1 cellular context compared by ENCODE assay signal in the genomic region with DNA sequence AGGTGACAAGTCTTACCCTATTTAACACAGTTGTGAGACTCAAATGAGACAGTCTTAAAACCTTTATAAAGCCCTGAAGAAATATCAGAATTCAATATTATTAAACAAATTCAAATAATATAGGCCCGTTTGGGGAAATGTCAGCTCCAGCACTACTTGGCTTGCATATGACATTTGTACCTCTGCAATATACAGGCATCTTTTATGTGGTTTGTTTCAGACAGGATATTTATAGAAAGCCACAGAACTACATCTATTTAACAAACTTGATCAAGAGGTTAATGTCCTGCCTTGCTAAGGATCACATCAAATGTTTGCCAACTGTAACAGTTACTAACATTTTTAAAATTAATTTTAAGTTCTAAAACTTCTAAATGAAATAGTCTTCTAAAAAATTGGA.
TF ChIP-seq lines count a peak whose summit lies in the region.

No MANE protein-coding gene starts in this region.

TF ChIP-seq in GM12878, 131 proteins besides CTCF, POLR2A, EP300 and RAD21:
- TF ChIP-seq, protein P1, sequence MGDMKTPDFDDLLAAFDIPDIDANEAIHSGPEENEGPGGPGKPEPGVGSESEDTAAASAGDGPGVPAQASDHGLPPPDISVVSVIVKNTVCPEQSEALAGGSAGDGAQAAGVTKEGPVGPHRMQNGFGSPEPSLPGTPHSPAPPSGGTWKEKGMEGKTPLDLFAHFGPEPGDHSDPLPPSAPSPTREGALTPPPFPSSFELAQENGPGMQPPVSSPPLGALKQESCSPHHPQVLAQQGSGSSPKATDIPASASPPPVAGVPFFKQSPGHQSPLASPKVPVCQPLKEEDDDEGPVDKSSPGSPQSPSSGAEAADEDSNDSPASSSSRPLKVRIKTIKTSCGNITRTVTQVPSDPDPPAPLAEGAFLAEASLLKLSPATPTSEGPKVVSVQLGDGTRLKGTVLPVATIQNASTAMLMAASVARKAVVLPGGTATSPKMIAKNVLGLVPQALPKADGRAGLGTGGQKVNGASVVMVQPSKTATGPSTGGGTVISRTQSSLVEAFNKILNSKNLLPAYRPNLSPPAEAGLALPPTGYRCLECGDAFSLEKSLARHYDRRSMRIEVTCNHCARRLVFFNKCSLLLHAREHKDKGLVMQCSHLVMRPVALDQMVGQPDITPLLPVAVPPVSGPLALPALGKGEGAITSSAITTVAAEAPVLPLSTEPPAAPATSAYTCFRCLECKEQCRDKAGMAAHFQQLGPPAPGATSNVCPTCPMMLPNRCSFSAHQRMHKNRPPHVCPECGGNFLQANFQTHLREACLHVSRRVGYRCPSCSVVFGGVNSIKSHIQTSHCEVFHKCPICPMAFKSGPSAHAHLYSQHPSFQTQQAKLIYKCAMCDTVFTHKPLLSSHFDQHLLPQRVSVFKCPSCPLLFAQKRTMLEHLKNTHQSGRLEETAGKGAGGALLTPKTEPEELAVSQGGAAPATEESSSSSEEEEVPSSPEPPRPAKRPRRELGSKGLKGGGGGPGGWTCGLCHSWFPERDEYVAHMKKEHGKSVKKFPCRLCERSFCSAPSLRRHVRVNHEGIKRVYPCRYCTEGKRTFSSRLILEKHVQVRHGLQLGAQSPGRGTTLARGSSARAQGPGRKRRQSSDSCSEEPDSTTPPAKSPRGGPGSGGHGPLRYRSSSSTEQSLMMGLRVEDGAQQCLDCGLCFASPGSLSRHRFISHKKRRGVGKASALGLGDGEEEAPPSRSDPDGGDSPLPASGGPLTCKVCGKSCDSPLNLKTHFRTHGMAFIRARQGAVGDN (IDR thresholded peaks at IDR 0.05), result no peak
- TF ChIP-seq, protein P2, sequence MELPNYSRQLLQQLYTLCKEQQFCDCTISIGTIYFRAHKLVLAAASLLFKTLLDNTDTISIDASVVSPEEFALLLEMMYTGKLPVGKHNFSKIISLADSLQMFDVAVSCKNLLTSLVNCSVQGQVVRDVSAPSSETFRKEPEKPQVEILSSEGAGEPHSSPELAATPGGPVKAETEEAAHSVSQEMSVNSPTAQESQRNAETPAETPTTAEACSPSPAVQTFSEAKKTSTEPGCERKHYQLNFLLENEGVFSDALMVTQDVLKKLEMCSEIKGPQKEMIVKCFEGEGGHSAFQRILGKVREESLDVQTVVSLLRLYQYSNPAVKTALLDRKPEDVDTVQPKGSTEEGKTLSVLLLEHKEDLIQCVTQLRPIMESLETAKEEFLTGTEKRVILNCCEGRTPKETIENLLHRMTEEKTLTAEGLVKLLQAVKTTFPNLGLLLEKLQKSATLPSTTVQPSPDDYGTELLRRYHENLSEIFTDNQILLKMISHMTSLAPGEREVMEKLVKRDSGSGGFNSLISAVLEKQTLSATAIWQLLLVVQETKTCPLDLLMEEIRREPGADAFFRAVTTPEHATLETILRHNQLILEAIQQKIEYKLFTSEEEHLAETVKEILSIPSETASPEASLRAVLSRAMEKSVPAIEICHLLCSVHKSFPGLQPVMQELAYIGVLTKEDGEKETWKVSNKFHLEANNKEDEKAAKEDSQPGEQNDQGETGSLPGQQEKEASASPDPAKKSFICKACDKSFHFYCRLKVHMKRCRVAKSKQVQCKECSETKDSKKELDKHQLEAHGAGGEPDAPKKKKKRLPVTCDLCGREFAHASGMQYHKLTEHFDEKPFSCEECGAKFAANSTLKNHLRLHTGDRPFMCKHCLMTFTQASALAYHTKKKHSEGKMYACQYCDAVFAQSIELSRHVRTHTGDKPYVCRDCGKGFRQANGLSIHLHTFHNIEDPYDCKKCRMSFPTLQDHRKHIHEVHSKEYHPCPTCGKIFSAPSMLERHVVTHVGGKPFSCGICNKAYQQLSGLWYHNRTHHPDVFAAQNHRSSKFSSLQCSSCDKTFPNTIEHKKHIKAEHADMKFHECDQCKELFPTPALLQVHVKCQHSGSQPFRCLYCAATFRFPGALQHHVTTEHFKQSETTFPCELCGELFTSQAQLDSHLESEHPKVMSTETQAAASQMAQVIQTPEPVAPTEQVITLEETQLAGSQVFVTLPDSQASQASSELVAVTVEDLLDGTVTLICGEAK (IDR thresholded peaks at IDR 0.05; ENCODE audit: borderline replicate concordance), result no peak
- TF ChIP-seq NFIC (IDR thresholded peaks at IDR 0.05; ENCODE audit: low read depth, low read length), result 0 out of 2 replicates have a peak, but pooled peaks have one; percentile 2
- TF ChIP-seq NR2F1 (conservative IDR thresholded peaks at IDR 0.05), result no peak
- TF ChIP-seq SRF (IDR thresholded peaks at IDR 0.05; ENCODE audit: low read depth in 2 of 2, low read length in 2 of 2), result no peak
- no peak for TF ChIP-seq ZZZ3 (IDR thresholded peaks at IDR 0.05; ENCODE audit: control insufficient read depth, insufficient read length, low read depth)
- TF ChIP-seq, protein P3, sequence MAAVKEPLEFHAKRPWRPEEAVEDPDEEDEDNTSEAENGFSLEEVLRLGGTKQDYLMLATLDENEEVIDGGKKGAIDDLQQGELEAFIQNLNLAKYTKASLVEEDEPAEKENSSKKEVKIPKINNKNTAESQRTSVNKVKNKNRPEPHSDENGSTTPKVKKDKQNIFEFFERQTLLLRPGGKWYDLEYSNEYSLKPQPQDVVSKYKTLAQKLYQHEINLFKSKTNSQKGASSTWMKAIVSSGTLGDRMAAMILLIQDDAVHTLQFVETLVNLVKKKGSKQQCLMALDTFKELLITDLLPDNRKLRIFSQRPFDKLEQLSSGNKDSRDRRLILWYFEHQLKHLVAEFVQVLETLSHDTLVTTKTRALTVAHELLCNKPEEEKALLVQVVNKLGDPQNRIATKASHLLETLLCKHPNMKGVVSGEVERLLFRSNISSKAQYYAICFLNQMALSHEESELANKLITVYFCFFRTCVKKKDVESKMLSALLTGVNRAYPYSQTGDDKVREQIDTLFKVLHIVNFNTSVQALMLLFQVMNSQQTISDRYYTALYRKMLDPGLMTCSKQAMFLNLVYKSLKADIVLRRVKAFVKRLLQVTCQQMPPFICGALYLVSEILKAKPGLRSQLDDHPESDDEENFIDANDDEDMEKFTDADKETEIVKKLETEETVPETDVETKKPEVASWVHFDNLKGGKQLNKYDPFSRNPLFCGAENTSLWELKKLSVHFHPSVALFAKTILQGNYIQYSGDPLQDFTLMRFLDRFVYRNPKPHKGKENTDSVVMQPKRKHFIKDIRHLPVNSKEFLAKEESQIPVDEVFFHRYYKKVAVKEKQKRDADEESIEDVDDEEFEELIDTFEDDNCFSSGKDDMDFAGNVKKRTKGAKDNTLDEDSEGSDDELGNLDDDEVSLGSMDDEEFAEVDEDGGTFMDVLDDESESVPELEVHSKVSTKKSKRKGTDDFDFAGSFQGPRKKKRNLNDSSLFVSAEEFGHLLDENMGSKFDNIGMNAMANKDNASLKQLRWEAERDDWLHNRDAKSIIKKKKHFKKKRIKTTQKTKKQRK (IDR thresholded peaks at IDR 0.05; ENCODE audit: low read depth, low read length), result no peak
- TF ChIP-seq, protein P4, sequence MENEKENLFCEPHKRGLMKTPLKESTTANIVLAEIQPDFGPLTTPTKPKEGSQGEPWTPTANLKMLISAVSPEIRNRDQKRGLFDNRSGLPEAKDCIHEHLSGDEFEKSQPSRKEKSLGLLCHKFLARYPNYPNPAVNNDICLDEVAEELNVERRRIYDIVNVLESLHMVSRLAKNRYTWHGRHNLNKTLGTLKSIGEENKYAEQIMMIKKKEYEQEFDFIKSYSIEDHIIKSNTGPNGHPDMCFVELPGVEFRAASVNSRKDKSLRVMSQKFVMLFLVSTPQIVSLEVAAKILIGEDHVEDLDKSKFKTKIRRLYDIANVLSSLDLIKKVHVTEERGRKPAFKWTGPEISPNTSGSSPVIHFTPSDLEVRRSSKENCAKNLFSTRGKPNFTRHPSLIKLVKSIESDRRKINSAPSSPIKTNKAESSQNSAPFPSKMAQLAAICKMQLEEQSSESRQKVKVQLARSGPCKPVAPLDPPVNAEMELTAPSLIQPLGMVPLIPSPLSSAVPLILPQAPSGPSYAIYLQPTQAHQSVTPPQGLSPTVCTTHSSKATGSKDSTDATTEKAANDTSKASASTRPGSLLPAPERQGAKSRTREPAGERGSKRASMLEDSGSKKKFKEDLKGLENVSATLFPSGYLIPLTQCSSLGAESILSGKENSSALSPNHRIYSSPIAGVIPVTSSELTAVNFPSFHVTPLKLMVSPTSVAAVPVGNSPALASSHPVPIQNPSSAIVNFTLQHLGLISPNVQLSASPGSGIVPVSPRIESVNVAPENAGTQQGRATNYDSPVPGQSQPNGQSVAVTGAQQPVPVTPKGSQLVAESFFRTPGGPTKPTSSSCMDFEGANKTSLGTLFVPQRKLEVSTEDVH (IDR thresholded peaks at IDR 0.05; ENCODE audit: low read depth, partially characterized antibody), result no peak
- no peak for TF ChIP-seq CHD1 (IDR thresholded peaks at IDR 0.05; ENCODE audit: low read depth, low read length)
- 0 out of 2 replicates have a peak, but pooled peaks have one; percentile 5 for TF ChIP-seq ZNF217 (IDR thresholded peaks at IDR 0.05)
- TF ChIP-seq, protein P5, sequence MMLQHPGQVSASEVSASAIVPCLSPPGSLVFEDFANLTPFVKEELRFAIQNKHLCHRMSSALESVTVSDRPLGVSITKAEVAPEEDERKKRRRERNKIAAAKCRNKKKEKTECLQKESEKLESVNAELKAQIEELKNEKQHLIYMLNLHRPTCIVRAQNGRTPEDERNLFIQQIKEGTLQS (IDR thresholded peaks at IDR 0.05; ENCODE audit: borderline replicate concordance, extremely low read depth, low read depth, low read length), result no peak
- TF ChIP-seq CEBPB (IDR thresholded peaks at IDR 0.05; ENCODE audit: borderline replicate concordance in 1 of 2, low read depth in 2 of 2, low read length in 2 of 2), result no peak
- TF ChIP-seq MEF2B (IDR thresholded peaks at IDR 0.05; ENCODE audit: partially characterized antibody, poor library complexity, severe bottlenecking), result peak; percentile 3
- TF ChIP-seq, protein P6, sequence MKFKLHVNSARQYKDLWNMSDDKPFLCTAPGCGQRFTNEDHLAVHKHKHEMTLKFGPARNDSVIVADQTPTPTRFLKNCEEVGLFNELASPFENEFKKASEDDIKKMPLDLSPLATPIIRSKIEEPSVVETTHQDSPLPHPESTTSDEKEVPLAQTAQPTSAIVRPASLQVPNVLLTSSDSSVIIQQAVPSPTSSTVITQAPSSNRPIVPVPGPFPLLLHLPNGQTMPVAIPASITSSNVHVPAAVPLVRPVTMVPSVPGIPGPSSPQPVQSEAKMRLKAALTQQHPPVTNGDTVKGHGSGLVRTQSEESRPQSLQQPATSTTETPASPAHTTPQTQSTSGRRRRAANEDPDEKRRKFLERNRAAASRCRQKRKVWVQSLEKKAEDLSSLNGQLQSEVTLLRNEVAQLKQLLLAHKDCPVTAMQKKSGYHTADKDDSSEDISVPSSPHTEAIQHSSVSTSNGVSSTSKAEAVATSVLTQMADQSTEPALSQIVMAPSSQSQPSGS (IDR thresholded peaks at IDR 0.05; ENCODE audit: low read length), result peak; percentile 18; the same call in 1 of the 2 replicates
- TF ChIP-seq CBX5 (IDR thresholded peaks at IDR 0.05; ENCODE audit: low read depth), result no peak
- TF ChIP-seq TCF7 (IDR thresholded peaks at IDR 0.05; ENCODE audit: borderline replicate concordance), result peak; percentile 82
- no peak for TF ChIP-seq SREBF2 (IDR thresholded peaks at IDR 0.05; ENCODE audit: low read length)
- TF ChIP-seq, protein P7, sequence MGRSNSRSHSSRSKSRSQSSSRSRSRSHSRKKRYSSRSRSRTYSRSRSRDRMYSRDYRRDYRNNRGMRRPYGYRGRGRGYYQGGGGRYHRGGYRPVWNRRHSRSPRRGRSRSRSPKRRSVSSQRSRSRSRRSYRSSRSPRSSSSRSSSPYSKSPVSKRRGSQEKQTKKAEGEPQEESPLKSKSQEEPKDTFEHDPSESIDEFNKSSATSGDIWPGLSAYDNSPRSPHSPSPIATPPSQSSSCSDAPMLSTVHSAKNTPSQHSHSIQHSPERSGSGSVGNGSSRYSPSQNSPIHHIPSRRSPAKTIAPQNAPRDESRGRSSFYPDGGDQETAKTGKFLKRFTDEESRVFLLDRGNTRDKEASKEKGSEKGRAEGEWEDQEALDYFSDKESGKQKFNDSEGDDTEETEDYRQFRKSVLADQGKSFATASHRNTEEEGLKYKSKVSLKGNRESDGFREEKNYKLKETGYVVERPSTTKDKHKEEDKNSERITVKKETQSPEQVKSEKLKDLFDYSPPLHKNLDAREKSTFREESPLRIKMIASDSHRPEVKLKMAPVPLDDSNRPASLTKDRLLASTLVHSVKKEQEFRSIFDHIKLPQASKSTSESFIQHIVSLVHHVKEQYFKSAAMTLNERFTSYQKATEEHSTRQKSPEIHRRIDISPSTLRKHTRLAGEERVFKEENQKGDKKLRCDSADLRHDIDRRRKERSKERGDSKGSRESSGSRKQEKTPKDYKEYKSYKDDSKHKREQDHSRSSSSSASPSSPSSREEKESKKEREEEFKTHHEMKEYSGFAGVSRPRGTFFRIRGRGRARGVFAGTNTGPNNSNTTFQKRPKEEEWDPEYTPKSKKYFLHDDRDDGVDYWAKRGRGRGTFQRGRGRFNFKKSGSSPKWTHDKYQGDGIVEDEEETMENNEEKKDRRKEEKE (IDR thresholded peaks at IDR 0.05), result no peak
- TF ChIP-seq GATAD2B (conservative IDR thresholded peaks at IDR 0.05; ENCODE audit: low read depth), result no peak
- no peak for TF ChIP-seq EED (IDR thresholded peaks at IDR 0.05; ENCODE audit: low read depth)
- TF ChIP-seq MEF2A (IDR thresholded peaks at IDR 0.05; ENCODE audit: insufficient read depth, low read depth, low read length), result peak; percentile 76; the same call in 1 of the 2 replicates
- TF ChIP-seq NR2C1 (IDR thresholded peaks at IDR 0.05), result no peak
- TF ChIP-seq, protein P8, sequence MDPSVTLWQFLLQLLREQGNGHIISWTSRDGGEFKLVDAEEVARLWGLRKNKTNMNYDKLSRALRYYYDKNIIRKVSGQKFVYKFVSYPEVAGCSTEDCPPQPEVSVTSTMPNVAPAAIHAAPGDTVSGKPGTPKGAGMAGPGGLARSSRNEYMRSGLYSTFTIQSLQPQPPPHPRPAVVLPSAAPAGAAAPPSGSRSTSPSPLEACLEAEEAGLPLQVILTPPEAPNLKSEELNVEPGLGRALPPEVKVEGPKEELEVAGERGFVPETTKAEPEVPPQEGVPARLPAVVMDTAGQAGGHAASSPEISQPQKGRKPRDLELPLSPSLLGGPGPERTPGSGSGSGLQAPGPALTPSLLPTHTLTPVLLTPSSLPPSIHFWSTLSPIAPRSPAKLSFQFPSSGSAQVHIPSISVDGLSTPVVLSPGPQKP (IDR thresholded peaks at IDR 0.05; ENCODE audit: low read depth, low read length), result no peak
- TF ChIP-seq RUNX3 (IDR thresholded peaks at IDR 0.05; ENCODE audit: low read length), result peak; percentile 81
